19 cellular contexts compared by ENCODE assay signal in genomic region chr9:68763104-68763503, GRCh38.
DNase-seq lines count a peak whose midpoint lies in the region; ATAC-seq and TF ChIP-seq lines count a peak whose summit lies in the region.
"Had no signal": no experiment of that assay in that cellular context is flagged by ENCODE, and none has a peak within 500 bp of the region (broad histone marks: within the 10 kb centered on the region; RNA-seq: fewer than 3 reads in every experiment).

No MANE protein-coding gene starts in this region.

- ATAC-seq in GM18498 (IDR thresholded peaks at IDR 0.05; ENCODE audit: unreplicated experiment) (peak; percentile 74), GM19468 (IDR thresholded peaks at IDR 0.05; ENCODE audit: extremely low read depth, unreplicated experiment) (peak; percentile 40), HG03342 (IDR thresholded peaks at IDR 0.05; ENCODE audit: unreplicated experiment) (peak; percentile 42), GM19324 (IDR thresholded peaks at IDR 0.05; ENCODE audit: low FRiP score, unreplicated experiment) (no peak)
- ATAC-seq: A549, T-helper 17 cell had no signal

- DNase-seq in SW 1271 (lab: John Stamatoyannopoulos, UW) (no peak), RKO (ENCODE audit: low spot score) (no peak)
- DNase-seq in NK-92 treated with Interleukin-12 subunit alpha and Interleukin-12 subunit beta, amount 100 ng/mL, for 24 hours (lab: John Stamatoyannopoulos, UW) = no peak
- DNase-seq: DMS 273 treated with DMSO at 0.1 percent for 48 hours, GF-D8, HCEC 1CT, NCI-H1092 treated with DMSO at 0.1 percent for 48 hours, NCI-H2107, NCI-H226, NCI-H524 treated with DMSO at 0.1 percent for 48 hours, RPMI8226, SIG-M5, T-helper 17 cell had no signal

- H3K27me3 ChIP-seq in neutrophil = no peaks in the 10 kb centered on the region

- TF ChIP-seq CTCF in neutrophil (IDR thresholded peaks at IDR 0.05) = no peak

- H3K4me3 ChIP-seq in neutrophil (ENCODE audit: low read depth in 1 of 2, low read length in 1 of 2) = no peak overlapping the region
- H3K4me3 ChIP-seq: A549 had no signal

- peaks cover 38 to 55% of the 10 kb centered on the region in 2 experiments for H3K4me1 ChIP-seq in neutrophil (ENCODE audit: control insufficient read depth in 1 of 2, insufficient read depth in 1 of 2, low read depth in 1 of 2, low read length in 1 of 2)
- H3K4me1 ChIP-seq: A549 had no signal

- H3K27ac ChIP-seq in neutrophil = peak overlapping the region; percentile 81
- H3K27ac ChIP-seq: A549 had no signal

- H3K9me3 ChIP-seq in neutrophil = no peaks in the 10 kb centered on the region
- H3K9me3 ChIP-seq: A549 had no signal

- no peaks in the 10 kb centered on the region for H3K36me3 ChIP-seq in neutrophil
